In the genomic region with DNA sequence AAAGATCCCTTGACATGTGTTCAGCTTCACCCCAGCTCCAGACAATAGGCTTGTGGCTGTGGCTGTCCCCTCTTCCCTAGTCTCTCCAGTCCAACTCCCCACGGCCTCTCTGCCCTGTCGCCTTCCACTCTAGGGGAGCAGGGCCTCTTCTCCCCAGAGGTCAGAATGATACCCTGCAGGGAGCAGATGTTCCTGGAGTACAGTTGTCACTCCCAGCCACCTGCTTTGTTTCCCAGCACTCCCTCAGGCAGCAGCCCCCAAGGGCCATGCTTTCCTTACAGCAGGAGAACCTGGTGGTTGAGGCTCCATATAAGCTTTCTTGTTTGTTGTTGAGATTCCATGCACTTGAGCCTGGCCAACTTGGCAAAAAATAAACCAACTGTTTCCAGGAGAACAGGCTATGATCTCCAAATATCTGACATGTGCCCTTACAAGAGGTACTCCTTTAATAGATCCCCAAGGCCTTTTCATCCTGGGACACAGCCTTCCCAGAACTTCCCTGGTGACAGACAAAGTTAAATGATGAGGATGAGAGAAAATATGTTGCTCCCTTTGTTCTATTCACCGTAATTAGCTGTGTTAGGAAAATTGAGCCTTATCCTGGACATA, we compare ENCODE assay signal across 26 cellular contexts. TPM values are rescaled to one million over a fixed set of nuclear protein-coding genes. Genes with fewer than 3 reads are reported as not detected.
A peak's percentile ranks its signal among the peaks of the same experiment; 100 is the strongest.
DNase-seq lines count a peak whose midpoint lies in the region; ATAC-seq and TF ChIP-seq lines count a peak whose summit lies in the region.
"Had no signal": no experiment of that assay in that cellular context is flagged by ENCODE, and none has a peak within 500 bp of the region (broad histone marks: within the 10 kb centered on the region; RNA-seq: fewer than 3 reads in every experiment).

No MANE protein-coding gene starts in this region.

- no peaks in the 10 kb centered on the region for H3K36me3 ChIP-seq in esophagus muscularis mucosa
- H3K36me3 ChIP-seq in effector memory CD4-positive, alpha-beta T cell (ENCODE audit: control insufficient read depth, insufficient read depth, low read length), result no peaks in the 10 kb centered on the region
- H3K36me3 ChIP-seq: cardiac muscle cell, prostate gland had no signal

- H3K27ac Mint-ChIP-seq in CD4-positive, alpha-beta T cell, result no peak overlapping the region
- H3K27ac Mint-ChIP-seq: activated CD4-positive, alpha-beta T cell treated with anti-CD3 and anti-CD28 coated beads, Interleukin-2, amount 10 ng/mL, durations not matched to agents 7 days and 5 days; activated T-cell treated with anti-CD3 and anti-CD28 coated beads, Interleukin-2, amount 50 U/mL, for 72 hours; CD8-positive, alpha-beta T cell; HFFc6 had no signal

- H3K4me3 ChIP-seq in esophagus muscularis mucosa, result no peak overlapping the region
- no peak overlapping the region for H3K4me3 ChIP-seq in effector memory CD4-positive, alpha-beta T cell (ENCODE audit: insufficient read depth, low read depth, low read length, poor library complexity, severe bottlenecking)
- H3K4me3 ChIP-seq: cardiac muscle cell, prostate gland had no signal

- H3K4me1 Mint-ChIP-seq in CD4-positive, alpha-beta T cell (ENCODE audit: low read depth), result no peaks in the 10 kb centered on the region
- H3K4me1 Mint-ChIP-seq: activated CD4-positive, alpha-beta T cell treated with anti-CD3 and anti-CD28 coated beads, Interleukin-2, amount 10 ng/mL, durations not matched to agents 7 days and 5 days had no signal

- H3K9me3 ChIP-seq in esophagus muscularis mucosa, result peaks cover 0 to 19% (median 14%) of the 10 kb centered on the region in 4 donors
- H3K9me3 ChIP-seq in effector memory CD4-positive, alpha-beta T cell (ENCODE audit: control insufficient read depth, low read length), result no peaks in the 10 kb centered on the region
- H3K9me3 ChIP-seq in CD4-positive, alpha-beta T cell (ENCODE audit: control insufficient read depth, low read length), result no peaks in the 10 kb centered on the region
- H3K9me3 ChIP-seq: prostate gland had no signal

- CTCF ChIA-PET in CD4-positive, alpha-beta T cell (lab: Charles Lee), result no interaction called here

- no peak overlapping the region for H3K27ac ChIP-seq in esophagus muscularis mucosa (replicated peaks in 1 of 4)
- H3K27ac ChIP-seq in effector memory CD4-positive, alpha-beta T cell (ENCODE audit: insufficient read depth, low read length, poor library complexity, severe bottlenecking), result no peak overlapping the region
- H3K27ac ChIP-seq in CD4-positive, alpha-beta T cell (ENCODE audit: low read depth, low read length), result no peak overlapping the region
- H3K27ac ChIP-seq: 22Rv1, cardiac muscle cell, prostate gland, WERI-Rb-1 had no signal

- WGBS in esophagus muscularis mucosa, result 92% methylated on average over 3 of the region's 3 CpGs

- POLR2A ChIA-PET in CD4-positive, alpha-beta T cell (lab: Charles Lee), result no interaction called here

- H3K27me3 Mint-ChIP-seq in CD4-positive, alpha-beta T cell, result no peaks in the 10 kb centered on the region

- H3K27me3 ChIP-seq in esophagus muscularis mucosa, result no peaks in the 10 kb centered on the region
- H3K27me3 ChIP-seq in effector memory CD4-positive, alpha-beta T cell (replicated peaks; ENCODE audit: control insufficient read depth, insufficient read depth, low read length, poor library complexity, severe bottlenecking), result no peaks in the 10 kb centered on the region
- H3K27me3 ChIP-seq in CD4-positive, alpha-beta T cell (ENCODE audit: control insufficient read depth, insufficient read depth, low read length), result no peaks in the 10 kb centered on the region
- H3K27me3 ChIP-seq: cardiac muscle cell had no signal

- peak; percentile 31 for DNase-seq in DMS 273 (lab: John Stamatoyannopoulos, UW; ENCODE audit: unreplicated experiment)
- no peak for DNase-seq in DMS 273 treated with DMSO at 0.1 percent for 48 hours (lab: John Stamatoyannopoulos, UW)
- DNase-seq in D341Med (ENCODE audit: low spot score), result peak; percentile 43
- DNase-seq in NCI-H345 (lab: John Stamatoyannopoulos, UW), result peak; percentile 56
- peak; percentile 66 for DNase-seq in esophagus muscularis mucosa (ENCODE audit: extremely low spot score)
- DNase-seq in effector memory CD4-positive, alpha-beta T cell, result no peak
- DNase-seq in erythroblast (lab: John Stamatoyannopoulos, UW), result no peak
- DNase-seq in CD4-positive, alpha-beta T cell, result no peak
- DNase-seq: activated CD4-positive, alpha-beta T cell treated with anti-CD3 and anti-CD28 coated beads, Interleukin-2, amount 10 ng/mL, durations not matched to agents 7 days and 5 days; activated naive CD4-positive, alpha-beta T cell treated with anti-CD3 and anti-CD28 coated beads, Interleukin-2, amount 50 U/mL, for 16 hours; activated T-cell treated with anti-CD3 and anti-CD28 coated beads, Interleukin-2, amount 50 U/mL, for 72 hours; AML-193; CD8-positive, alpha-beta T cell; HFFc6; KBM-7; kidney glomerular epithelial cell; NCI-H1930; RPMI8226; stimulated activated CD8-positive, alpha-beta memory T cell treated with anti-CD3 and anti-CD28 coated beads, Interleukin-4, amount 100 ng/mL, for 48 hours; trophoblast cell; WERI-Rb-1 had no signal

- no peak for TF ChIP-seq EP300 in esophagus muscularis mucosa (IDR thresholded peaks at IDR 0.05)

- TF ChIP-seq CTCF in esophagus muscularis mucosa (IDR thresholded peaks at IDR 0.05), result no peak
- no peak for TF ChIP-seq CTCF in CD4-positive, alpha-beta T cell (IDR thresholded peaks at IDR 0.05)

- H3K4me1 ChIP-seq in esophagus muscularis mucosa, result peaks cover 0 to 3% (median 0%) of the 10 kb centered on the region in 4 donors
- no peaks in the 10 kb centered on the region for H3K4me1 ChIP-seq in effector memory CD4-positive, alpha-beta T cell (ENCODE audit: control insufficient read depth, insufficient read depth, low read length, poor library complexity, severe bottlenecking)
- H3K4me1 ChIP-seq: prostate gland had no signal

- H3K9me3 Mint-ChIP-seq in CD4-positive, alpha-beta T cell, result no peaks in the 10 kb centered on the region
- H3K9me3 Mint-ChIP-seq: activated CD4-positive, alpha-beta T cell treated with anti-CD3 and anti-CD28 coated beads, Interleukin-2, amount 10 ng/mL, durations not matched to agents 7 days and 5 days; activated T-cell treated with anti-CD3 and anti-CD28 coated beads, Interleukin-2, amount 50 U/mL, for 72 hours; CD8-positive, alpha-beta T cell had no signal

- no peaks in the 10 kb centered on the region for H3K36me3 Mint-ChIP-seq in CD4-positive, alpha-beta T cell (ENCODE audit: low read depth)
- H3K36me3 Mint-ChIP-seq: CD8-positive, alpha-beta T cell had no signal

- intact Hi-C loops in esophagus muscularis mucosa (cut with DNase I), result no loop called here
- intact Hi-C loops in CD4-positive, alpha-beta T cell (cut with DNase I, micrococcal nuclease), result no loop called here

- ATAC-seq in CD4-positive, alpha-beta T cell (ENCODE audit: poor library complexity), result no peak
- ATAC-seq: activated T-cell treated with anti-CD3 and anti-CD28 coated beads, Interleukin-2, amount 50 U/mL, for 72 hours; CD8-positive, alpha-beta T cell had no signal

- no peak for TF ChIP-seq POLR2A in esophagus muscularis mucosa (IDR thresholded peaks at IDR 0.05; ENCODE audit: low read depth)
- no peak for TF ChIP-seq POLR2A in erythroblast (IDR thresholded peaks at IDR 0.05; ENCODE audit: low read length)

- H3K4me3 Mint-ChIP-seq in CD4-positive, alpha-beta T cell, result no peak overlapping the region
- H3K4me3 Mint-ChIP-seq: activated CD4-positive, alpha-beta T cell treated with anti-CD3 and anti-CD28 coated beads, Interleukin-2, amount 10 ng/mL, durations not matched to agents 7 days and 5 days; activated T-cell treated with anti-CD3 and anti-CD28 coated beads, Interleukin-2, amount 50 U/mL, for 72 hours; CD8-positive, alpha-beta T cell; HFFc6 had no signal

RNA-seq across cellular contexts. Expression of gene DPYSL5, which starts 45.1 kb away (rescaled TPM):
- total RNA-seq in esophagus muscularis mucosa, result under 1 TPM; 0.13 to 0.50 (median 0.41) TPM
- total RNA-seq in CD4-positive, alpha-beta T cell, result not detected
- total RNA-seq: activated CD4-positive, alpha-beta T cell treated with anti-CD3 and anti-CD28 coated beads, Interleukin-2, amount 10 ng/mL, durations not matched to agents 7 days and 5 days; activated T-cell treated with anti-CD3 and anti-CD28 coated beads, Interleukin-2, amount 50 U/mL, for 72 hours; CD8-positive, alpha-beta T cell; HFFc6; lung microvascular endothelial cell; T-helper 2 cell treated with Interferon-gamma antibody and Interleukin-4, amounts not matched to agents 100 ng/mL and 5 ng/mL, for 36 hours had no signal

Comparison
In these comparisons a context has a peak if more than half of its experiments do, and no peak if none do; other contexts are left out.
1. DNase-seq: peak in DMS 273 (single experiment), D341Med (single experiment), NCI-H345 (single experiment) and esophagus muscularis mucosa (single experiment); none in DMS 273 treated with DMSO at 0.1 percent for 48 hours (single experiment), effector memory CD4-positive, alpha-beta T cell (0 of 3), erythroblast (0 of 2) and CD4-positive, alpha-beta T cell (0 of 10).